ENCODE assay signal across 14 cellular contexts in the genomic region with DNA sequence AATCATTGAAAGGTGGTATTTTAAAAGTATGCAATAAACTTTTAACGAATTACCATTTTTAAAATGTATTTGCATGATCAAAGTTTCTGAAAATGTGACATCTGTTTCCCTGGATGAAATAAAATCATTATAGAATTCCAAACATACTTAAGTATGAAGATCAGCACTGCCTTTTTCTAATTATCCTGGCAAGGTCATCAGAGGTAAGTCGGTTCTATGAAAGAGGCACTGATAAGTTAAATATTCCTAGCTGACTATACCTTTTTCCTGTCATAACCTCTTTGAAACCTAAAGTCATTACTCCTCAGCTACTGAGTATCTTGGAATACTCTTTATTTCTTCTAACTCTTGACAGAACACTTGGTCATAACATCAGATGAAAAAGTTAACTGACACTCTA.
"Had no signal": no experiment of that assay in that cellular context is flagged by ENCODE, and none has a peak within 500 bp of the region (broad histone marks: within the 10 kb centered on the region; RNA-seq: fewer than 3 reads in every experiment).

No MANE protein-coding gene starts in this region.

- DNase-seq: activated naive CD4-positive, alpha-beta T cell; activated T-cell treated with anti-CD3 and anti-CD28 coated beads for 4 hours; aorta; cerebellar nuclear complex; effector CD8-positive, alpha-beta T cell; esophagus squamous epithelium; foreskin melanocyte; mucosa of descending colon; naive thymus-derived CD4-positive, alpha-beta T cell; stimulated activated CD4-positive, alpha-beta T cell treated with anti-CD3 and anti-CD28 coated beads, Interleukin-2, amount 100 ng/mL, for 48 hours; thyroid gland had no signal

- H3K4me3 ChIP-seq: breast epithelium, esophagus squamous epithelium, mucosa of descending colon, thyroid gland had no signal

- FAIRE-seq: endothelial cell of umbilical vein had no signal

- H3K4me1 ChIP-seq: breast epithelium, esophagus squamous epithelium had no signal

- H3K9me3 ChIP-seq: breast epithelium, esophagus squamous epithelium, mucosa of descending colon, thyroid gland had no signal

- ATAC-seq: mucosa of descending colon; naive thymus-derived CD4-positive, alpha-beta T cell; stimulated activated memory B cell treated with anti-CD40 and anti-IgM and Interleukin-4, amounts not matched to agents 10 μg/mL and 1 μg/mL and 100 μg/mL, for 72 hours had no signal

- H3K27ac ChIP-seq: breast epithelium, esophagus squamous epithelium, thyroid gland had no signal
